24 cellular contexts compared by ENCODE assay signal in genomic region chr1:5632226-5632625, GRCh38.
DNase-seq lines count a peak whose midpoint lies in the region; ATAC-seq and TF ChIP-seq lines count a peak whose summit lies in the region.
"Had no signal": no experiment of that assay in that cellular context is flagged by ENCODE, and none has a peak within 500 bp of the region (broad histone marks: within the 10 kb centered on the region; RNA-seq: fewer than 3 reads in every experiment).

No MANE protein-coding gene starts in this region.

- intact Hi-C loops in activated naive CD4-positive, alpha-beta T cell treated with anti-CD3 and anti-CD28 coated beads for 36 hours (cut with micrococcal nuclease), result no loop called here

- H3K27me3 ChIP-seq in endodermal cell (ENCODE audit: control insufficient read depth, insufficient read depth, low read length, poor library complexity, severe bottlenecking), result no peaks in the 10 kb centered on the region
- H3K27me3 ChIP-seq: BLaER1, breast epithelium had no signal

- peak; percentile 48 to 65 for ATAC-seq in stimulated activated naive B cell treated with anti-CD40 and anti-IgM and Interleukin-4, amounts not matched to agents 10 μg/mL and 1 μg/mL and 100 μg/mL, for 72 hours (replicated peaks)
- ATAC-seq: effector memory CD8-positive, alpha-beta T cell; right cardiac atrium had no signal

- no peak overlapping the region for H3K27ac ChIP-seq in endodermal cell (ENCODE audit: low read depth, low read length)
- H3K27ac ChIP-seq: BLaER1, breast epithelium, parathyroid adenoma, spleen, tibial artery had no signal

- H3K9me3 Mint-ChIP-seq in activated naive CD4-positive, alpha-beta T cell treated with anti-CD3 and anti-CD28 coated beads for 36 hours, result no peaks in the 10 kb centered on the region
- H3K9me3 Mint-ChIP-seq in endodermal cell, result peaks cover under 1% of the 10 kb centered on the region
- H3K9me3 Mint-ChIP-seq in stimulated activated naive B cell treated with anti-CD40 and anti-IgM and Interleukin-4, amounts not matched to agents 10 μg/mL and 1 μg/mL and 100 μg/mL, for 72 hours, result peaks cover 9% of the 10 kb centered on the region in 2 donors
- H3K9me3 Mint-ChIP-seq: effector memory CD8-positive, alpha-beta T cell had no signal

- no peaks in the 10 kb centered on the region for H3K9me3 ChIP-seq in endodermal cell (ENCODE audit: control insufficient read depth, low read length)
- H3K9me3 ChIP-seq: BLaER1, breast epithelium, MG63 had no signal

- no peak overlapping the region for H3K27ac Mint-ChIP-seq in activated naive CD4-positive, alpha-beta T cell treated with anti-CD3 and anti-CD28 coated beads for 36 hours
- H3K27ac Mint-ChIP-seq in endodermal cell, result no peak overlapping the region
- H3K27ac Mint-ChIP-seq in stimulated activated naive B cell treated with anti-CD40 and anti-IgM and Interleukin-4, amounts not matched to agents 10 μg/mL and 1 μg/mL and 100 μg/mL, for 72 hours, result no peak overlapping the region
- H3K27ac Mint-ChIP-seq: effector memory CD8-positive, alpha-beta T cell had no signal

- TF ChIP-seq CTCF in endodermal cell (conservative IDR thresholded peaks at IDR 0.05), result no peak

- peak; percentile 33 for DNase-seq in activated naive CD4-positive, alpha-beta T cell treated with anti-CD3 and anti-CD28 coated beads for 36 hours
- DNase-seq in activated naive CD4-positive, alpha-beta T cell treated with Interleukin-2 at 50 U/mL for 16 hours, result no peak
- DNase-seq in SW480 (ENCODE audit: low spot score) (peak; percentile 52), endodermal cell (peak; percentile 44), NCI-H1092 treated with DMSO at 0.1 percent for 48 hours (lab: John Stamatoyannopoulos, UW) (no peak)
- DNase-seq in stimulated activated naive B cell treated with anti-CD40 and anti-IgM and Interleukin-4, amounts not matched to agents 10 μg/mL and 1 μg/mL and 100 μg/mL, for 72 hours, result no peak
- no peak for DNase-seq in effector CD4-positive, alpha-beta T cell
- DNase-seq: activated CD4-positive, CD25-positive, alpha-beta regulatory T cell; activated naive CD4-positive, alpha-beta T cell treated with anti-CD3 and anti-CD28 coated beads, Interleukin-2, amount 50 U/mL, for 16 hours; DMS79; effector memory CD8-positive, alpha-beta T cell; foreskin fibroblast; GF-D8; KG1; MG63; NCI-H2081; NCI-H226; right cardiac atrium; SIG-M5; spleen; tibial artery had no signal

- peaks cover 6% of the 10 kb centered on the region for H3K27me3 Mint-ChIP-seq in activated naive CD4-positive, alpha-beta T cell treated with anti-CD3 and anti-CD28 coated beads for 36 hours (ENCODE audit: low read depth)
- H3K27me3 Mint-ChIP-seq in endodermal cell (ENCODE audit: insufficient read depth), result peaks cover 6% of the 10 kb centered on the region
- H3K27me3 Mint-ChIP-seq in stimulated activated naive B cell treated with anti-CD40 and anti-IgM and Interleukin-4, amounts not matched to agents 10 μg/mL and 1 μg/mL and 100 μg/mL, for 72 hours, result peaks cover 17% of the 10 kb centered on the region in 2 donors

- H3K4me3 Mint-ChIP-seq in activated naive CD4-positive, alpha-beta T cell treated with anti-CD3 and anti-CD28 coated beads for 36 hours, result no peak overlapping the region
- H3K4me3 Mint-ChIP-seq in endodermal cell, result no peak overlapping the region
- no peak overlapping the region for H3K4me3 Mint-ChIP-seq in stimulated activated naive B cell treated with anti-CD40 and anti-IgM and Interleukin-4, amounts not matched to agents 10 μg/mL and 1 μg/mL and 100 μg/mL, for 72 hours
- H3K4me3 Mint-ChIP-seq: effector memory CD8-positive, alpha-beta T cell had no signal

- H3K36me3 Mint-ChIP-seq in activated naive CD4-positive, alpha-beta T cell treated with anti-CD3 and anti-CD28 coated beads for 36 hours (ENCODE audit: low read depth), result no peaks in the 10 kb centered on the region
- H3K36me3 Mint-ChIP-seq in endodermal cell (ENCODE audit: low read depth), result no peaks in the 10 kb centered on the region
- no peaks in the 10 kb centered on the region for H3K36me3 Mint-ChIP-seq in stimulated activated naive B cell treated with anti-CD40 and anti-IgM and Interleukin-4, amounts not matched to agents 10 μg/mL and 1 μg/mL and 100 μg/mL, for 72 hours

- CTCF ChIA-PET in activated naive CD4-positive, alpha-beta T cell treated with anti-CD3 and anti-CD28 coated beads for 36 hours (lab: Charles Lee), result no interaction called here

- H3K4me1 ChIP-seq in endodermal cell (ENCODE audit: control insufficient read depth, insufficient read depth, low read length), result no peaks in the 10 kb centered on the region
- H3K4me1 ChIP-seq: breast epithelium, parathyroid adenoma, spleen, tibial artery had no signal

- H3K36me3 ChIP-seq in endodermal cell (ENCODE audit: control insufficient read depth, insufficient read depth, low read length), result no peaks in the 10 kb centered on the region
- H3K36me3 ChIP-seq: BLaER1, breast epithelium, MG63, spleen, tibial artery had no signal

- 51 to 76% methylated on average over 2 to 4 of the region's 4 CpGs for WGBS in endodermal cell (ENCODE audit: insufficient coverage in 1 of 2, insufficient read length in 1 of 2), 2 experiments

- no peak overlapping the region for H3K4me3 ChIP-seq in endodermal cell (ENCODE audit: low read length)
- H3K4me3 ChIP-seq: BLaER1, breast epithelium, MG63, spleen, tibial artery had no signal

- H3K4me1 Mint-ChIP-seq in activated naive CD4-positive, alpha-beta T cell treated with anti-CD3 and anti-CD28 coated beads for 36 hours (ENCODE audit: low read depth), result no peaks in the 10 kb centered on the region
- no peaks in the 10 kb centered on the region for H3K4me1 Mint-ChIP-seq in endodermal cell
- H3K4me1 Mint-ChIP-seq in stimulated activated naive B cell treated with anti-CD40 and anti-IgM and Interleukin-4, amounts not matched to agents 10 μg/mL and 1 μg/mL and 100 μg/mL, for 72 hours, result no peaks in the 10 kb centered on the region

- no peak overlapping the region for H3K9ac ChIP-seq in endodermal cell (ENCODE audit: extremely low read depth, low read length, poor library complexity, severe bottlenecking)
- H3K9ac ChIP-seq: BLaER1, parathyroid adenoma had no signal

Comparison
In these comparisons a context has a peak if more than half of its experiments do, and no peak if none do; other contexts are left out.
1. DNase-seq: peak in activated naive CD4-positive, alpha-beta T cell treated with anti-CD3 and anti-CD28 coated beads for 36 hours (single experiment), SW480 (single experiment) and endodermal cell (single experiment); none in activated naive CD4-positive, alpha-beta T cell treated with Interleukin-2 at 50 U/mL for 16 hours (single experiment), stimulated activated naive B cell treated with anti-CD40 and anti-IgM and Interleukin-4, amounts not matched to agents 10 μg/mL and 1 μg/mL and 100 μg/mL, for 72 hours (single experiment), NCI-H1092 treated with DMSO at 0.1 percent for 48 hours (single experiment) and effector CD4-positive, alpha-beta T cell (single experiment).